ENCODE assay signal across 9 cellular contexts in the genomic region with DNA sequence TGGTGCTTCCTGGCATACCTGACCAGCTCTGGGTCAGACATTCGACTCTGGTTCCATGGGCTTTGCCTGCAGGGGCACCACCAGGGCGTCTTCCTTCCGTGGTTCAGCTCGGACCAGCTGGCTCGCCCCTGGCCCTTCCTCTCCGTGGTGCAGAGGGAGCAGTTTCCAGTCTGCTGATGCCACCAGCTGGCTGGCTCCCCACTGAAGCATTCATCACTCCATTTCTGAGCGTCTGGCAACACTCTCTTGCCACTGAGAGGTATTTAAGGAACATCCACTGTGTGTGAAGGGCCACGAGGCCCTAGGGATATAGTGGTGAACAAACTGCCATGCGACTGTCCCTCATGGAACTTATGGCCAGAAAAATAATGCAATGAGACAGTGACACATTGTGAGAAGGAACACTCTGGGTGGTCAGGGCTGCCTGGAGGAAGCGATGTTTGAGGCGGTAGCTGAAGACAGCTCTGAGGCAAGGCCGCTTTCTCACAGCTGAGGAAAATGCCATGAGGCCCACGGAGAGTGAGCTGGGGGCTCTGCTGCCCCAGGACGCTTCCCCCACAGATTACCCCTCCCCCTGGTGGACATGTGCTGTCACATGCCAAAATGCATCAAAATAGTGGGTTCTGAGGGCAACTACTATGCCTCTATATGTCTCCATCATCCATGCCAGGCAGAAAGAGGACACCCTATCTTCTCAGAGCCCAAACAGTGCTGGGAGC. TPM values are rescaled to one million over a fixed set of nuclear protein-coding genes. Genes with fewer than 3 reads are reported as not detected.
DNase-seq lines count a peak whose midpoint lies in the region; ATAC-seq and TF ChIP-seq lines count a peak whose summit lies in the region.
"Had no signal": no experiment of that assay in that cellular context is flagged by ENCODE, and none has a peak within 500 bp of the region (broad histone marks: within the 10 kb centered on the region; RNA-seq: fewer than 3 reads in every experiment).

No MANE protein-coding gene starts in this region.

- H3K27ac ChIP-seq in endodermal cell (ENCODE audit: low read depth, low read length) = no peak overlapping the region

- no peaks in the 10 kb centered on the region for H3K27me3 Mint-ChIP-seq in endodermal cell (ENCODE audit: insufficient read depth)
- H3K27me3 Mint-ChIP-seq in progenitor cell of endocrine pancreas = no peaks in the 10 kb centered on the region
- H3K27me3 Mint-ChIP-seq: activated CD8-positive, alpha-beta memory T cell treated with anti-CD3 and anti-CD28 coated beads, Interleukin-2, amount 10 ng/mL, durations not matched to agents 7 days and 5 days had no signal

- H3K4me3 ChIP-seq in endodermal cell (ENCODE audit: low read length) = no peak overlapping the region

- TF ChIP-seq CTCF in GM10266 (IDR thresholded peaks at IDR 0.05; ENCODE audit: control insufficient read depth, insufficient read depth, low read depth, missing control alignments) = peak; percentile 21
- peak; percentile 63 for TF ChIP-seq CTCF in endodermal cell (conservative IDR thresholded peaks at IDR 0.05)
- peak; percentile 27 for TF ChIP-seq CTCF in progenitor cell of endocrine pancreas (IDR thresholded peaks at IDR 0.05; ENCODE audit: unreplicated experiment)

- no peak for DNase-seq in GM10266 (ENCODE audit: extremely low spot score)
- peak; percentile 74 for DNase-seq in NCI-H2171 treated with DMSO at 0.1 percent for 48 hours (lab: John Stamatoyannopoulos, UW)
- no peak for DNase-seq in endodermal cell
- DNase-seq in progenitor cell of endocrine pancreas (ENCODE audit: low spot score, unreplicated experiment) = no peak
- DNase-seq in activated effector memory CD4-positive, alpha-beta T cell treated with Interleukin-2 at 50 U/mL for 16 hours = no peak
- no peak for DNase-seq in iPS-NIHi7 (ENCODE audit: extremely low spot score)
- DNase-seq in KG1 (lab: John Stamatoyannopoulos, UW) = no peak
- DNase-seq: activated CD8-positive, alpha-beta memory T cell treated with anti-CD3 and anti-CD28 coated beads, Interleukin-2, amount 10 ng/mL, durations not matched to agents 7 days and 5 days had no signal

- H3K36me3 Mint-ChIP-seq in endodermal cell (ENCODE audit: low read depth) (peaks cover 7% of the 10 kb centered on the region), progenitor cell of endocrine pancreas (ENCODE audit: insufficient read depth) (peaks cover 2% of the 10 kb centered on the region)
- H3K36me3 Mint-ChIP-seq: activated CD8-positive, alpha-beta memory T cell treated with anti-CD3 and anti-CD28 coated beads, Interleukin-2, amount 10 ng/mL, durations not matched to agents 7 days and 5 days had no signal

- 95 to 96% methylated on average over 11 to 14 of the region's 14 CpGs for WGBS in endodermal cell (ENCODE audit: insufficient coverage in 1 of 2, insufficient read length in 1 of 2), 2 experiments

- no peaks in the 10 kb centered on the region for H3K27me3 ChIP-seq in endodermal cell (ENCODE audit: control insufficient read depth, insufficient read depth, low read length, poor library complexity, severe bottlenecking)

- H3K4me1 ChIP-seq in endodermal cell (ENCODE audit: control insufficient read depth, insufficient read depth, low read length) = peaks cover 1% of the 10 kb centered on the region

- H3K4me3 Mint-ChIP-seq in endodermal cell = no peak overlapping the region
- H3K4me3 Mint-ChIP-seq in progenitor cell of endocrine pancreas (ENCODE audit: low read depth) = no peak overlapping the region
- H3K4me3 Mint-ChIP-seq: activated CD8-positive, alpha-beta memory T cell treated with anti-CD3 and anti-CD28 coated beads, Interleukin-2, amount 10 ng/mL, durations not matched to agents 7 days and 5 days had no signal

- peaks cover 20% of the 10 kb centered on the region for H3K36me3 ChIP-seq in endodermal cell (ENCODE audit: control insufficient read depth, insufficient read depth, low read length)

- H3K4me1 Mint-ChIP-seq in endodermal cell (peaks cover 34% of the 10 kb centered on the region), progenitor cell of endocrine pancreas (ENCODE audit: low read depth) (no peaks in the 10 kb centered on the region)

- H3K9me3 ChIP-seq in endodermal cell (ENCODE audit: control insufficient read depth, low read length) = no peaks in the 10 kb centered on the region

- ATAC-seq in HG02623 (IDR thresholded peaks at IDR 0.05; ENCODE audit: unreplicated experiment) = no peak
- ATAC-seq: activated CD8-positive, alpha-beta memory T cell treated with anti-CD3 and anti-CD28 coated beads, Interleukin-2, amount 10 ng/mL, durations not matched to agents 7 days and 5 days had no signal

- H3K27ac Mint-ChIP-seq in endodermal cell (no peak overlapping the region), progenitor cell of endocrine pancreas (no peak overlapping the region)
- H3K27ac Mint-ChIP-seq: activated CD8-positive, alpha-beta memory T cell treated with anti-CD3 and anti-CD28 coated beads, Interleukin-2, amount 10 ng/mL, durations not matched to agents 7 days and 5 days had no signal

- no peak overlapping the region for H3K9ac ChIP-seq in endodermal cell (ENCODE audit: extremely low read depth, low read length, poor library complexity, severe bottlenecking)

- no peaks in the 10 kb centered on the region for H3K9me3 Mint-ChIP-seq in endodermal cell
- H3K9me3 Mint-ChIP-seq in progenitor cell of endocrine pancreas (ENCODE audit: low read depth) = no peaks in the 10 kb centered on the region

RNA-seq across cellular contexts. Expression of a gene that starts 44.9 kb away (rescaled TPM):
- total RNA-seq in endodermal cell (10 to 100 TPM; 20.5 to 36.9 TPM), progenitor cell of endocrine pancreas (26.3 and 26.7 TPM in 2 replicates)
- polyA plus RNA-seq in endodermal cell (2013, experiment 1 of 2) = 30.6 TPM
- 32.2 TPM for polyA plus RNA-seq in endodermal cell (2013, experiment 2 of 2)
